8 cellular contexts compared by ENCODE assay signal in the genomic region with DNA sequence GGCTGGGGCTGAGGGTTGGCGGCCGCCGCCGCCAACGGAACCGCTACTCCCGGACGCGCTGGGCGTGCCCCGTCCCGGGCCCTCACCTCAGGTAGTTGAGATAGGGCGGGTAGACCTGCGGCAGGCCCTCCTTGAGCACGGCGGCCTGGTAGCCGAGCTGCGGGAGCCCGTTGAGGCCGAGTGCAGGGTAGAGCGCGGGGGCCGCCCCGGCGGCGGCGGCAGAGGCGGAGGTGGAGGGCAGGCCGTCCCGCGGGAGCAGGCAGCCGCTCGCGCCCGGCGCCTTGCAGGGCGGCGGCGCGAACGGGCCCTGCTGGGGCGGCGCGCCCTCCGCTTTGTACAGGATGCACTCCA. TPM values are rescaled to one million over a fixed set of nuclear protein-coding genes. Genes with fewer than 3 reads are reported as not detected.
A peak's percentile ranks its signal among the peaks of the same experiment; 100 is the strongest.
DNase-seq lines count a peak whose midpoint lies in the region; ATAC-seq and TF ChIP-seq lines count a peak whose summit lies in the region.

No MANE protein-coding gene starts in this region.

- peak overlapping the region; percentile 76 for H3K18ac ChIP-seq in neuronal stem cell (ENCODE audit: low read length)

- H3K14ac ChIP-seq in neuronal stem cell (ENCODE audit: low read length) = peak overlapping the region; percentile 90

- H3K27me3 Mint-ChIP-seq in glutamatergic neuron (ENCODE audit: unreplicated experiment) = peaks cover 10% of the 10 kb centered on the region

- H3K23ac ChIP-seq in neuronal stem cell (ENCODE audit: low read depth, low read length, poor library complexity) = peak overlapping the region; percentile 65

- no peak overlapping the region for H2BK12ac ChIP-seq in neuronal stem cell (ENCODE audit: low read length)

- H4K8ac ChIP-seq in neuronal stem cell (ENCODE audit: low read depth, low read length) = no peak overlapping the region

- H3K27me3 ChIP-seq in NT2/D1 (ENCODE audit: insufficient read depth, insufficient read length) = peaks cover 51% of the 10 kb centered on the region
- peaks cover 31 to 87% (median 43%) of the 10 kb centered on the region in 3 experiments for H3K27me3 ChIP-seq in neuronal stem cell (ENCODE audit: control insufficient read depth in 3 of 3, insufficient read depth in 3 of 3, low read depth in 1 of 3, low read length in 3 of 3)

- no peak overlapping the region for H2BK120ac ChIP-seq in neuronal stem cell (ENCODE audit: low read depth, low read length)

- H3K9me3 Mint-ChIP-seq in glutamatergic neuron (ENCODE audit: unreplicated experiment) = no peaks in the 10 kb centered on the region

- no peak for TF ChIP-seq CTCF in AG10803 (conservative IDR thresholded peaks at IDR 0.05; ENCODE audit: low read length)
- TF ChIP-seq CTCF in glutamatergic neuron (IDR thresholded peaks at IDR 0.05; ENCODE audit: partially characterized antibody, unreplicated experiment) = no peak

- no peak overlapping the region for H3K4me3 Mint-ChIP-seq in glutamatergic neuron (ENCODE audit: unreplicated experiment)

- H3K4me1 ChIP-seq in NT2/D1 (ENCODE audit: insufficient read depth, insufficient read length) (no peaks in the 10 kb centered on the region), neuronal stem cell (ENCODE audit: control insufficient read depth in 2 of 2, insufficient read depth in 1 of 2, low read depth in 1 of 2, low read length in 2 of 2) (peaks cover 3 to 10% of the 10 kb centered on the region in 2 donors)

- no peak overlapping the region for H3K27ac ChIP-seq in neuronal stem cell (replicated peaks; ENCODE audit: low read length)

- H3K4me3 ChIP-seq in AG10803 (ENCODE audit: low read length) = peak overlapping the region; percentile 54
- peak overlapping the region; percentile 59 for H3K4me3 ChIP-seq in NT2/D1 (ENCODE audit: insufficient read length, low read depth)
- peak overlapping the region in 1 of 2 donors; percentile 79 for H3K4me3 ChIP-seq in neuronal stem cell (ENCODE audit: low read length in 2 of 2)

- H2BK15ac ChIP-seq in neuronal stem cell (ENCODE audit: low read length) = no peak overlapping the region

- H3K27ac Mint-ChIP-seq in glutamatergic neuron (ENCODE audit: unreplicated experiment) = no peak overlapping the region

- H3K79me1 ChIP-seq in neuronal stem cell (ENCODE audit: low read depth, low read length) = peaks cover 2% of the 10 kb centered on the region

- ATAC-seq in HG02642 (IDR thresholded peaks at IDR 0.05; ENCODE audit: poor library complexity, unreplicated experiment) (no peak), HG03565 (IDR thresholded peaks at IDR 0.05; ENCODE audit: unreplicated experiment) (no peak)

- H3K4me2 ChIP-seq in neuronal stem cell (ENCODE audit: insufficient read depth, low read length, poor library complexity, severe bottlenecking) = peak overlapping the region; percentile 93

- H3K9me3 ChIP-seq in NT2/D1 (ENCODE audit: insufficient read depth, low read length) (no peaks in the 10 kb centered on the region), neuronal stem cell (replicated peaks in 1 of 2; ENCODE audit: control insufficient read depth in 2 of 2, insufficient read depth in 1 of 2, low read depth in 1 of 2, low read length in 2 of 2) (no peaks in the 10 kb centered on the region)

- peaks cover 4% of the 10 kb centered on the region for H3K4me1 Mint-ChIP-seq in glutamatergic neuron (ENCODE audit: low read depth, unreplicated experiment)

- peak overlapping the region; percentile 24 for H2BK5ac ChIP-seq in neuronal stem cell (ENCODE audit: low read length)

- H3K9ac ChIP-seq in NT2/D1 (ENCODE audit: insufficient read length, low read depth) (peak overlapping the region; percentile 68), neuronal stem cell (ENCODE audit: low read depth, low read length, poor library complexity) (peak overlapping the region; percentile 81)

- no peak overlapping the region for H4K91ac ChIP-seq in neuronal stem cell (ENCODE audit: low read depth, low read length, poor library complexity)

- H3K36me3 Mint-ChIP-seq in glutamatergic neuron (ENCODE audit: unreplicated experiment) = no peaks in the 10 kb centered on the region

- DNase-seq in AG10803 (ENCODE audit: low read depth) (no peak), NT2/D1 (ENCODE audit: low read depth, low spot score) (peak; percentile 16), glutamatergic neuron (peak; percentile 57), neuronal stem cell (ENCODE audit: low spot score) (no peak), KG1 (lab: John Stamatoyannopoulos, UW) (no peak)
- DNase-seq in activated CD8-positive, alpha-beta memory T cell treated with anti-CD3 and anti-CD28 coated beads for 24 hours = no peak

- H3K36me3 ChIP-seq in NT2/D1 (ENCODE audit: insufficient read depth, insufficient read length, low read length) (no peaks in the 10 kb centered on the region), neuronal stem cell (replicated peaks in 1 of 2; ENCODE audit: control insufficient read depth in 2 of 2, insufficient read depth in 2 of 2, low read length in 2 of 2) (no peaks in the 10 kb centered on the region)

- WGBS in neuronal stem cell (ENCODE audit: extremely low coverage in 2 of 2, insufficient read length in 2 of 2, insufficient replicate concordance in 1 of 2), 2 donors = no CpG with 5 or more reads among the region's 45 CpGs

- no peak overlapping the region for H3K4ac ChIP-seq in neuronal stem cell (ENCODE audit: low read length)

- peak overlapping the region; percentile 37 for H2AK5ac ChIP-seq in neuronal stem cell (ENCODE audit: low read depth, low read length)

- peak overlapping the region; percentile 87 for H2AFZ ChIP-seq in neuronal stem cell (ENCODE audit: low read length)

RNA-seq across cellular contexts. Expression of a gene that starts 2.3 kb away (rescaled TPM):
- total RNA-seq in glutamatergic neuron (ENCODE audit: unreplicated experiment) = 0.27 TPM
- under 0.01 TPM for polyA plus RNA-seq in neuronal stem cell (2013, experiment 1 of 2)
- under 0.01 TPM for polyA plus RNA-seq in neuronal stem cell (2013, experiment 2 of 2)

Comparison
In these comparisons a context has a peak if more than half of its experiments do, and no peak if none do; other contexts are left out.
1. DNase-seq: peak in NT2/D1 (single experiment) and glutamatergic neuron (single experiment); none in AG10803 (single experiment), neuronal stem cell (single experiment), KG1 (single experiment) and activated CD8-positive, alpha-beta memory T cell treated with anti-CD3 and anti-CD28 coated beads for 24 hours (single experiment).